ENCODE assay signal across 8 cellular contexts in genomic region chr11:121482231-121483129, GRCh38. TPM values are rescaled to one million over a fixed set of nuclear protein-coding genes. Genes with fewer than 3 reads are reported as not detected.
DNase-seq lines count a peak whose midpoint lies in the region; ATAC-seq lines count a peak whose summit lies in the region.

No MANE protein-coding gene starts in this region.

- peak; percentile 70 to 81 for ATAC-seq in activated CD4-positive, CD25-positive, alpha-beta regulatory T cell treated with anti-CD3 and anti-CD28 coated beads, Interleukin-2, amount 50 U/mL, for 24 hours
- ATAC-seq in HG03039 (IDR thresholded peaks at IDR 0.05; ENCODE audit: unreplicated experiment), result peak; percentile 75
- peak; percentile 83 to 88 (median 87) for ATAC-seq in T-cell (replicated peaks in 1 of 4)

- no peaks in the 10 kb centered on the region for H3K27me3 Mint-ChIP-seq in T-cell

- H3K4me1 Mint-ChIP-seq in T-cell, result peaks cover 59 to 80% (median 74%) of the 10 kb centered on the region in 3 donors

- H3K27ac Mint-ChIP-seq in T-cell, result peak overlapping the region; percentile 87 to 92

- POLR2A ChIA-PET in T-cell (lab: Charles Lee), result interaction anchor here (0.6 to 1.6 kb wide), 6 partner anchors 14 to 33 kb away, joined by 3 to 9 read pairs (median 4); partner anchors contain the start of gene SORL1-AS1 (in 1 of the 2)

- H3K9me3 Mint-ChIP-seq in T-cell, result no peaks in the 10 kb centered on the region

- CTCF ChIA-PET in T-cell (lab: Charles Lee), result interaction anchor here (0.5 to 3.3 kb wide), 7 partner anchors 16 to 190 kb away, joined by 3 to 24 read pairs (median 3); partner anchors contain the start of genes SC5D (in 1 of the 2) and SORL1 (in 1 of the 2)

- peak overlapping the region; percentile 69 to 88 (median 78) for H3K4me3 Mint-ChIP-seq in T-cell

- DNase-seq in activated CD4-positive, CD25-positive, alpha-beta regulatory T cell (lab: John Stamatoyannopoulos, UW), result no peak
- DNase-seq in T-cell (peak in 33 of 34 experiments; percentile 37 to 76 (median 60)), dermis microvascular lymphatic vessel endothelial cell (ENCODE audit: low read depth in 2 of 2) (peak; percentile 14 to 58), cerebellar nuclear complex (lab: John Stamatoyannopoulos, UW) (no peak), kidney glomerular epithelial cell (lab: John Stamatoyannopoulos, UW) (no peak)
- peak; percentile 46 for DNase-seq in stimulated activated CD8-positive, alpha-beta memory T cell treated with anti-CD3 and anti-CD28 coated beads, Interleukin-12 subunit alpha, Interleukin-12 subunit beta, amount 100 ng/mL, for 4 hours (ENCODE audit: low read depth)

- peaks cover 50% of the 10 kb centered on the region for H3K36me3 Mint-ChIP-seq in T-cell

RNA-seq across cellular contexts. Expression of gene SORL1, which starts 30.4 kb away (rescaled TPM):
- total RNA-seq in T-cell, result 100 to 1,000 TPM; 361 to 422 (median 392) TPM
- total RNA-seq in dermis microvascular lymphatic vessel endothelial cell, result under 0.01 and 0.13 TPM in 2 replicates

Comparison
In these comparisons a context has a peak if more than half of its experiments do, and no peak if none do; other contexts are left out.
1. DNase-seq: peak in T-cell (33 of 34), dermis microvascular lymphatic vessel endothelial cell (2 of 2) and stimulated activated CD8-positive, alpha-beta memory T cell treated with anti-CD3 and anti-CD28 coated beads, Interleukin-12 subunit alpha, Interleukin-12 subunit beta, amount 100 ng/mL, for 4 hours (single experiment); none in activated CD4-positive, CD25-positive, alpha-beta regulatory T cell (0 of 4), cerebellar nuclear complex (0 of 2) and kidney glomerular epithelial cell (single experiment).
2. RNA of gene SORL1, which starts 30.4 kb away (total RNA-seq): 361 to 422 TPM in T-cell; under 0.01 to 0.13 TPM in dermis microvascular lymphatic vessel endothelial cell; every median in the first group is over 100 times any median in the second.
3. Peak in every context shown above with its lines, with median percentiles within 50 percentile points of each other: ATAC-seq.